ENCODE assay signal across 18 cellular contexts in the genomic region with DNA sequence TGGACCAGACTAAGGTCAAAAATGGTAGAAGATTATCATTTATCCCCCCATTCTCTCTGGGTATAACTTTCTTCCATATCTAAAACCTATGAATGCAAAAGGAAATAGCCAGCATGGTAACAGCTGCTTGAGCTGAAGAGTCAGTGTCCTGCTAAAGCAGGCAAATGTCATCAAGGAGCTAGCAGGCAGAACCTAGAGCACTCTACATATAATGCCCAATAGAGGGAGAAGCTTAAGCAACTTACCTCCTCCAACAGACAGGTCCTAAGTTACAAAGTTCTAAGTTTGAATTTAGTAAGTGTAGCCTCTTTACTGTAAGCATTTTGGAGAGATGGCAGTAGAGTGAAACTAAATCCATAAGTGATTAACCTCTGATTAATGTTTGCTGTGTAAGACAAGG. TPM values are rescaled to one million over a fixed set of nuclear protein-coding genes. Genes with fewer than 3 reads are reported as not detected.
DNase-seq lines count a peak whose midpoint lies in the region; ATAC-seq and TF ChIP-seq lines count a peak whose summit lies in the region.
"Had no signal": no experiment of that assay in that cellular context is flagged by ENCODE, and none has a peak within 500 bp of the region (broad histone marks: within the 10 kb centered on the region; RNA-seq: fewer than 3 reads in every experiment).

No MANE protein-coding gene starts in this region.

- no peak overlapping the region for H3K18ac ChIP-seq in mesenchymal stem cell (ENCODE audit: low read depth in 1 of 2, low read length in 2 of 2)

- H2AK5ac ChIP-seq in mesenchymal stem cell (ENCODE audit: low read length, severe bottlenecking): no peak overlapping the region

- no peak overlapping the region for H3K4me2 ChIP-seq in mesenchymal stem cell (ENCODE audit: low read length, poor library complexity, severe bottlenecking)

- no peak overlapping the region for H3K4ac ChIP-seq in mesenchymal stem cell (ENCODE audit: low read depth in 1 of 2, low read length in 2 of 2)

- H3K79me1 ChIP-seq in mesenchymal stem cell (replicated peaks; ENCODE audit: low read length, poor library complexity, severe bottlenecking): no peaks in the 10 kb centered on the region

- H2AFZ ChIP-seq in mesenchymal stem cell (ENCODE audit: low read depth, low read length): no peak overlapping the region

- no peak overlapping the region for H3K9ac ChIP-seq in mesenchymal stem cell (ENCODE audit: low read length)

- no peak overlapping the region for H2BK5ac ChIP-seq in mesenchymal stem cell (ENCODE audit: low read depth, low read length, poor library complexity, severe bottlenecking)

- no peak overlapping the region for H4K8ac ChIP-seq in mesenchymal stem cell (ENCODE audit: low read length)

- DNase-seq in left ventricle myocardium superior (no peak), cardiac septum (ENCODE audit: low spot score) (no peak), ascending aorta (ENCODE audit: low spot score in 2 of 2) (no peak), mesenchymal stem cell (peak; percentile 24), thyroid gland (peak in 1 of 2 donors; percentile 27), RKO (ENCODE audit: low spot score) (no peak), DMS53 treated with DMSO at 0.1 percent for 48 hours (lab: John Stamatoyannopoulos, UW; ENCODE audit: unreplicated experiment) (no peak), H7 (no peak)
- DNase-seq: activated CD4-positive, alpha-beta T cell treated with anti-CD3 and anti-CD28 coated beads, Interleukin-2, amount 10 ng/mL, durations not matched to agents 24 days and 14 days; activated naive CD4-positive, alpha-beta T cell treated with anti-CD3 and anti-CD28 coated beads, Interleukin-2, amount 10 ng/mL, durations not matched to agents 7 days and 5 days; CD4-positive, alpha-beta memory T cell; DMS53; hippocampal formation; islet precursor cell; mesendoderm; NCI-H1105; testis had no signal

- H3K36me3 ChIP-seq in ascending aorta (no peaks in the 10 kb centered on the region), mesenchymal stem cell (ENCODE audit: control insufficient read depth in 1 of 2, insufficient read depth in 2 of 2, low read depth in 1 of 2, low read length in 2 of 2) (no peaks in the 10 kb centered on the region), thyroid gland (no peaks in the 10 kb centered on the region), H7 (replicated peaks; ENCODE audit: control insufficient read depth, insufficient read depth, low read length) (no peaks in the 10 kb centered on the region)

- H2BK120ac ChIP-seq in mesenchymal stem cell (ENCODE audit: low read depth, low read length): no peak overlapping the region

- H2BK15ac ChIP-seq in mesenchymal stem cell (ENCODE audit: low read depth, poor library complexity, severe bottlenecking): no peak overlapping the region

- H3K27ac ChIP-seq in ascending aorta (peak overlapping the region; percentile 16 to 82), mesenchymal stem cell (ENCODE audit: low read length, poor library complexity, severe bottlenecking) (no peak overlapping the region), thyroid gland (peak overlapping the region in 2 of 3 donors; percentile 43 to 99)
- H3K27ac ChIP-seq: testis had no signal

- H3K4me1 ChIP-seq in ascending aorta: peaks cover 6 to 47% of the 10 kb centered on the region in 2 donors
- H3K4me1 ChIP-seq in mesenchymal stem cell (ENCODE audit: control insufficient read depth, insufficient read depth, low read depth, low read length): peaks cover 4% of the 10 kb centered on the region
- peaks cover 46 to 66% of the 10 kb centered on the region in 2 donors for H3K4me1 ChIP-seq in thyroid gland

- no peak overlapping the region for H3K23ac ChIP-seq in mesenchymal stem cell (ENCODE audit: low read length in 2 of 2)

- peak; percentile 30 for ATAC-seq in left ventricle myocardium superior
- ATAC-seq: Right ventricle myocardium inferior had no signal

- H3K27me3 ChIP-seq in ascending aorta (no peaks in the 10 kb centered on the region), mesenchymal stem cell (ENCODE audit: control insufficient read depth in 1 of 2, insufficient read depth in 1 of 2, low read length in 2 of 2) (no peaks in the 10 kb centered on the region), thyroid gland (no peaks in the 10 kb centered on the region), H7 (ENCODE audit: control insufficient read depth, insufficient read depth, low read length) (no peaks in the 10 kb centered on the region)
- H3K27me3 ChIP-seq: testis had no signal

- H2BK12ac ChIP-seq in mesenchymal stem cell (ENCODE audit: low read length in 2 of 2): no peak overlapping the region

- no peak for TF ChIP-seq CTCF in ascending aorta (IDR thresholded peaks at IDR 0.05)
- TF ChIP-seq CTCF in thyroid gland (IDR thresholded peaks at IDR 0.05): no peak

- no peak for TF ChIP-seq POLR2A in thyroid gland (IDR thresholded peaks at IDR 0.05)

- H3K14ac ChIP-seq in mesenchymal stem cell (ENCODE audit: low read length in 2 of 2): no peak overlapping the region

- H4K91ac ChIP-seq in mesenchymal stem cell (ENCODE audit: low read length): no peak overlapping the region

- intact Hi-C loops in left ventricle myocardium superior (cut with micrococcal nuclease): no loop called here
- intact Hi-C loops in cardiac septum (cut with DNase I): no loop called here
- intact Hi-C loops in ascending aorta (cut with DNase I): loop anchor here (10.0 kb wide), 1 partner anchor 1239 kb away; no protein-coding TSS in a partner anchor
- intact Hi-C loops in thyroid gland (cut with DNase I): no loop called here

- H3K9me3 ChIP-seq in ascending aorta: no peaks in the 10 kb centered on the region
- no peaks in the 10 kb centered on the region for H3K9me3 ChIP-seq in mesenchymal stem cell (ENCODE audit: control insufficient read depth, low read length)
- H3K9me3 ChIP-seq in thyroid gland: no peaks in the 10 kb centered on the region
- H3K9me3 ChIP-seq: testis had no signal

- H3K4me3 ChIP-seq in ascending aorta (no peak overlapping the region), mesenchymal stem cell (ENCODE audit: insufficient read depth in 1 of 2, low read depth in 1 of 2, low read length in 2 of 2) (no peak overlapping the region), thyroid gland (replicated peaks in 1 of 3) (no peak overlapping the region), H7 (ENCODE audit: insufficient read depth, low read depth, low read length) (no peak overlapping the region)
- H3K4me3 ChIP-seq: testis had no signal

RNA-seq across cellular contexts. Expression of a gene that starts 7.7 kb away (rescaled TPM):
- total RNA-seq in left ventricle myocardium superior (153 TPM), cardiac septum (118 TPM), ascending aorta (103 TPM), thyroid gland (100 to 1,000 TPM; 151 to 174 (median 163) TPM)
- 43.4 TPM for polyA plus RNA-seq in mesenchymal stem cell (2013, experiment 1 of 2)
- 42.6 TPM for polyA plus RNA-seq in mesenchymal stem cell (2013, experiment 2 of 2)
- total RNA-seq in H7 (2014; rRNA removed; shearing (Covaris generic)): 158 and 164 TPM in 2 replicates
